16 cellular contexts compared by ENCODE assay signal in the genomic region with DNA sequence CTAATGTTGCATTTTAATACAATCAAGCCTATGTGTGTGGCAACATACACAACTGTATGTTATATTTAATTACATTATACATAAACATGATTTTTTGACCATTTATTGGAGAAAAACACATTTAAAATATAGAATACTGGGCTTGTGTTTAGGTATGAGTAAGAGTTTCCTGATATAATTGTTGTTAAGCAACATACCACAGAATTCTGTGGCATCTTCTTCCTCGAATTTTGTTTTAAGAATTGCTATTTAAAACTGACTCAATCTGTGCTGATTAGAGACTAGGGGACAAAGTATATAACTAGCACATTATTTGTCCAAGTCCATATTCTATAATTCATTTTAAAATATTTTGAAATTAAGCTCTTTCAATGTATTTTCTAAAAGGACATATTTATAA.
"Had no signal": no experiment of that assay in that cellular context is flagged by ENCODE, and none has a peak within 500 bp of the region (broad histone marks: within the 10 kb centered on the region; RNA-seq: fewer than 3 reads in every experiment).

No MANE protein-coding gene starts in this region.

- H3K27ac Mint-ChIP-seq: activated CD8-positive, alpha-beta memory T cell treated with anti-CD3 and anti-CD28 coated beads, Interleukin-2, amount 10 ng/mL, durations not matched to agents 7 days and 5 days; activated naive CD8-positive, alpha-beta T cell treated with anti-CD3 and anti-CD28 coated beads for 36 hours; activated T-cell treated with anti-CD3 and anti-CD28 coated beads, Interleukin-2, amount 50 U/mL, for 24 hours had no signal

- H3K4me1 Mint-ChIP-seq: activated CD8-positive, alpha-beta memory T cell treated with anti-CD3 and anti-CD28 coated beads, Interleukin-2, amount 10 ng/mL, durations not matched to agents 7 days and 5 days; activated naive CD8-positive, alpha-beta T cell treated with anti-CD3 and anti-CD28 coated beads for 36 hours had no signal

- H3K27me3 ChIP-seq: cardiac muscle cell, heart left ventricle, tibial artery, uterus had no signal

- H3K36me3 ChIP-seq: cardiac muscle cell, heart left ventricle, tibial artery, uterus had no signal

- H2AFZ ChIP-seq: parathyroid adenoma had no signal

- H3K9me3 ChIP-seq: tibial artery, uterus had no signal

- H3K4me3 Mint-ChIP-seq: activated CD8-positive, alpha-beta memory T cell treated with anti-CD3 and anti-CD28 coated beads, Interleukin-2, amount 10 ng/mL, durations not matched to agents 7 days and 5 days; activated naive CD8-positive, alpha-beta T cell treated with anti-CD3 and anti-CD28 coated beads for 36 hours; activated T-cell treated with anti-CD3 and anti-CD28 coated beads, Interleukin-2, amount 50 U/mL, for 24 hours had no signal

- H3K36me3 Mint-ChIP-seq: activated CD8-positive, alpha-beta memory T cell treated with anti-CD3 and anti-CD28 coated beads, Interleukin-2, amount 10 ng/mL, durations not matched to agents 7 days and 5 days; activated naive CD8-positive, alpha-beta T cell treated with anti-CD3 and anti-CD28 coated beads for 36 hours had no signal

- ATAC-seq: activated CD8-positive, alpha-beta memory T cell treated with anti-CD3 and anti-CD28 coated beads, Interleukin-2, amount 10 ng/mL, durations not matched to agents 7 days and 5 days; heart left ventricle; left ventricle myocardium superior had no signal

- H3K79me2 ChIP-seq: parathyroid adenoma had no signal

- H3K9me3 Mint-ChIP-seq: activated naive CD8-positive, alpha-beta T cell treated with anti-CD3 and anti-CD28 coated beads for 36 hours; activated T-cell treated with anti-CD3 and anti-CD28 coated beads, Interleukin-2, amount 50 U/mL, for 24 hours had no signal

- H3K4me1 ChIP-seq: parathyroid adenoma, uterus had no signal

- H3K27ac ChIP-seq: cardiac muscle cell, heart left ventricle, parathyroid adenoma, tibial artery had no signal

- H3K4me3 ChIP-seq: cardiac muscle cell, heart left ventricle, skin epidermis, tibial artery, uterus had no signal

- H3K9ac ChIP-seq: parathyroid adenoma had no signal

- DNase-seq: activated CD4-positive, alpha-beta T cell treated with anti-CD3 and anti-CD28 coated beads, Interleukin-2, amount 50 U/mL, for 48 hours; activated CD4-positive, CD25-positive, alpha-beta regulatory T cell treated with anti-CD3 and anti-CD28 coated beads, Interleukin-2, amount 50 U/mL, for 72 hours; activated CD8-positive, alpha-beta memory T cell treated with anti-CD3 and anti-CD28 coated beads, Interleukin-2, amount 10 ng/mL, durations not matched to agents 7 days and 5 days; activated effector memory CD4-positive, alpha-beta T cell treated with anti-CD3 and anti-CD28 coated beads, Interleukin-2, amount 50 U/mL, for 16 hours; activated naive CD8-positive, alpha-beta T cell treated with anti-CD3 and anti-CD28 coated beads for 36 hours; activated T-cell treated with anti-CD3 and anti-CD28 coated beads, Interleukin-2, amount 50 U/mL, for 24 hours; aorta; effector CD4-positive, alpha-beta T cell; heart left ventricle; left ventricle myocardium superior; T-helper 2 cell; tibial artery; uterus had no signal
